ENCODE assay signal across 26 cellular contexts in genomic region chr12:23262670-23263069, GRCh38.
"Had no signal": no experiment of that assay in that cellular context is flagged by ENCODE, and none has a peak within 500 bp of the region (broad histone marks: within the 10 kb centered on the region; RNA-seq: fewer than 3 reads in every experiment).

No MANE protein-coding gene starts in this region.

- FAIRE-seq: small intestine had no signal

- DNase-seq: naive thymus-derived CD8-positive, alpha-beta T cell; nephron progenitor cell; nucleus accumbens; ovary; posterior cingulate gyrus; psoas muscle; right cardiac atrium; right lobe of liver; sigmoid colon; small intestine; stimulated activated CD4-positive, alpha-beta T cell treated with anti-CD3 and anti-CD28 coated beads, Interleukin-15, amount 100 ng/mL, for 24 hours; stimulated activated CD4-positive, alpha-beta T cell treated with anti-CD3 and anti-CD28 coated beads, Interleukin-2, amount 100 ng/mL, for 24 hours; stimulated activated CD4-positive, alpha-beta T cell treated with anti-CD3 and anti-CD28 coated beads, Interleukin-2, amount 100 ng/mL, for 48 hours; stimulated activated CD4-positive, alpha-beta T cell treated with anti-CD3 and anti-CD28 coated beads, Interleukin-4, amount 100 ng/mL, for 24 hours; stimulated activated naive B cell treated with anti-CD40 and anti-IgM and Interleukin-4, amounts not matched to agents 10 μg/mL and 1 μg/mL and 100 μg/mL, for 72 hours; stimulated activated naive CD4-positive, alpha-beta T cell treated with Interleukin-2 at 50 U/mL for 16 hours; stomach; testis; tibial artery; transverse colon; upper lobe of right lung; uterus had no signal

- ATAC-seq: naive thymus-derived CD8-positive, alpha-beta T cell; natural killer cell treated with Interleukin-12 subunit alpha and Interleukin-12 subunit beta and Interleukin-15 and Interleukin-18, amount 100 ng/mL, for 72 hours; psoas muscle; right cardiac atrium; right lobe of liver; stimulated activated effector memory CD8-positive, alpha-beta T cell treated with anti-CD3 and anti-CD28 coated beads, Interleukin-12 subunit alpha, Interleukin-12 subunit beta, amount 100 ng/mL, for 72 hours; stimulated activated naive B cell treated with anti-CD40 and anti-IgM and Interleukin-4, amounts not matched to agents 10 μg/mL and 1 μg/mL and 100 μg/mL, for 72 hours; upper lobe of right lung had no signal

- H3K36me3 ChIP-seq: neutrophil, ovary, right lobe of liver, sigmoid colon, stomach, tibial artery, transverse colon, upper lobe of right lung, uterus had no signal

- H3K4me3 ChIP-seq: ovary, psoas muscle, right lobe of liver, sigmoid colon, stomach, testis, tibial artery, transverse colon, upper lobe of right lung, uterus had no signal

- H3K79me2 ChIP-seq: parathyroid adenoma had no signal

- H3K27ac ChIP-seq: neutrophil, ovary, parathyroid adenoma, psoas muscle, right lobe of liver, sigmoid colon, stomach, testis, tibial artery, transverse colon, upper lobe of right lung, uterus had no signal

- H2AFZ ChIP-seq: parathyroid adenoma had no signal

- H3K9me3 ChIP-seq: neutrophil, ovary, psoas muscle, right lobe of liver, sigmoid colon, stomach, testis, tibial artery, transverse colon, upper lobe of right lung, uterus had no signal

- H3K4me1 ChIP-seq: parathyroid adenoma, psoas muscle, right lobe of liver, sigmoid colon, stomach, testis, transverse colon, upper lobe of right lung, uterus had no signal

- H3K27me3 ChIP-seq: neutrophil, ovary, right lobe of liver, sigmoid colon, stomach, testis, tibial artery, transverse colon, upper lobe of right lung, uterus had no signal
